Comparison of ENCODE assay signal across 1 cellular context in the genomic region with DNA sequence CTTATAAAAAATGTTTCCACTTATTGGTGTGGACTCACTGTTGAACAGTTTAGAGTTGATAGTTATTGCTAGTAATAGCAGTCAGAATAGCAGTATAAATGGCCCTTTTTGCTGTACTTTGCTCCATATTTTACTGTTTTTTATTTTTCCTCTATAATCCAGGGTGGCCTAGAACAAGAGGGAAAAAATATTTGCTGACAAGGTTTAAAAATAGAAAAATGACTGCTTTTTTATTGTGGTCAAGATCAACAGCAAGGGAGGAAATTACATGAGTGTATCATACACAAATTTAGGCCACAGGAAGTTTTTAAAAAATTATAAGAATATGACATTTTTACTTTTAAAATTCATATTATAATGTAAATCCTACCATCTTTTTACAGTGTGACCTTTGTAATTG.
A peak's percentile ranks its signal among the peaks of the same experiment; 100 is the strongest.
TF ChIP-seq lines count a peak whose summit lies in the region.

No MANE protein-coding gene starts in this region.

TF ChIP-seq in IMR-90, 13 proteins besides CTCF, POLR2A, EP300 and RAD21 (continued from another document):
- TF ChIP-seq CHD1 (IDR thresholded peaks at IDR 0.05; ENCODE audit: low read depth, low read length) = no peak
- no peak for TF ChIP-seq RFX5 (IDR thresholded peaks at IDR 0.05; ENCODE audit: low read depth, low read length)
- TF ChIP-seq CEBPB (IDR thresholded peaks at IDR 0.05; ENCODE audit: low read depth, low read length) = no peak
- TF ChIP-seq MAFK (IDR thresholded peaks at IDR 0.05; ENCODE audit: low read depth, low read length) = peak; percentile 60
- no peak for TF ChIP-seq SMC3 (IDR thresholded peaks at IDR 0.05; ENCODE audit: low read depth, low read length)
- TF ChIP-seq RCOR1 (IDR thresholded peaks at IDR 0.05; ENCODE audit: insufficient replicate concordance, low read length) = no peak
